Comparison of ENCODE assay signal across 1 cellular context in the genomic region with DNA sequence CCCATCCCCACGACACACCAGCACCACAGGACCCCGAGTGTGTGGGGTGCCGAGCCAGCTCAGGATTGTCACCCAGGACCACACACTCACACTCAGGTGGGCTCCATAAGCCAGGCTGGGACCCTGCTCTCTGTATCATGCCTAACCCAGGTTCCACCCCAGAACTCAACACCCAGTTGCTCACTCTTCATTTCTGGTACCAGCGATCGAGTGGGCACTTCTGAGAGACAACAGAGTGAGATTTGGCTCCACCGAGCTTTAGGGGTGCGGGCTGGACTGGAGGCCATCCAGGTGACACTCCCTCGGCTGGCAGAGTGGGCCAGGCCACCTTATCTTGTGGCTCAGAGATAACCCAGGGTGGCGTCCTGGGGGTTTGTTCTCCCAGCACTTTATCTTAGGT.
TF ChIP-seq lines count a peak whose summit lies in the region.

No MANE protein-coding gene starts in this region.

TF ChIP-seq in H1, 55 proteins besides CTCF, POLR2A, EP300 and RAD21:
- TF ChIP-seq RNF2 (IDR thresholded peaks at IDR 0.05; ENCODE audit: borderline replicate concordance, low read depth, low read length, missing control alignments, poor library complexity, severe bottlenecking) = no peak
- no peak for TF ChIP-seq SIN3A (conservative IDR thresholded peaks at IDR 0.05 in 1 of 2, IDR thresholded peaks at IDR 0.05 in 1 of 2; ENCODE audit: low read depth in 1 of 2, low read length in 2 of 2)
- TF ChIP-seq YY1 (IDR thresholded peaks at IDR 0.05; ENCODE audit: low read depth, low read length) = no peak
- TF ChIP-seq, protein P1, sequence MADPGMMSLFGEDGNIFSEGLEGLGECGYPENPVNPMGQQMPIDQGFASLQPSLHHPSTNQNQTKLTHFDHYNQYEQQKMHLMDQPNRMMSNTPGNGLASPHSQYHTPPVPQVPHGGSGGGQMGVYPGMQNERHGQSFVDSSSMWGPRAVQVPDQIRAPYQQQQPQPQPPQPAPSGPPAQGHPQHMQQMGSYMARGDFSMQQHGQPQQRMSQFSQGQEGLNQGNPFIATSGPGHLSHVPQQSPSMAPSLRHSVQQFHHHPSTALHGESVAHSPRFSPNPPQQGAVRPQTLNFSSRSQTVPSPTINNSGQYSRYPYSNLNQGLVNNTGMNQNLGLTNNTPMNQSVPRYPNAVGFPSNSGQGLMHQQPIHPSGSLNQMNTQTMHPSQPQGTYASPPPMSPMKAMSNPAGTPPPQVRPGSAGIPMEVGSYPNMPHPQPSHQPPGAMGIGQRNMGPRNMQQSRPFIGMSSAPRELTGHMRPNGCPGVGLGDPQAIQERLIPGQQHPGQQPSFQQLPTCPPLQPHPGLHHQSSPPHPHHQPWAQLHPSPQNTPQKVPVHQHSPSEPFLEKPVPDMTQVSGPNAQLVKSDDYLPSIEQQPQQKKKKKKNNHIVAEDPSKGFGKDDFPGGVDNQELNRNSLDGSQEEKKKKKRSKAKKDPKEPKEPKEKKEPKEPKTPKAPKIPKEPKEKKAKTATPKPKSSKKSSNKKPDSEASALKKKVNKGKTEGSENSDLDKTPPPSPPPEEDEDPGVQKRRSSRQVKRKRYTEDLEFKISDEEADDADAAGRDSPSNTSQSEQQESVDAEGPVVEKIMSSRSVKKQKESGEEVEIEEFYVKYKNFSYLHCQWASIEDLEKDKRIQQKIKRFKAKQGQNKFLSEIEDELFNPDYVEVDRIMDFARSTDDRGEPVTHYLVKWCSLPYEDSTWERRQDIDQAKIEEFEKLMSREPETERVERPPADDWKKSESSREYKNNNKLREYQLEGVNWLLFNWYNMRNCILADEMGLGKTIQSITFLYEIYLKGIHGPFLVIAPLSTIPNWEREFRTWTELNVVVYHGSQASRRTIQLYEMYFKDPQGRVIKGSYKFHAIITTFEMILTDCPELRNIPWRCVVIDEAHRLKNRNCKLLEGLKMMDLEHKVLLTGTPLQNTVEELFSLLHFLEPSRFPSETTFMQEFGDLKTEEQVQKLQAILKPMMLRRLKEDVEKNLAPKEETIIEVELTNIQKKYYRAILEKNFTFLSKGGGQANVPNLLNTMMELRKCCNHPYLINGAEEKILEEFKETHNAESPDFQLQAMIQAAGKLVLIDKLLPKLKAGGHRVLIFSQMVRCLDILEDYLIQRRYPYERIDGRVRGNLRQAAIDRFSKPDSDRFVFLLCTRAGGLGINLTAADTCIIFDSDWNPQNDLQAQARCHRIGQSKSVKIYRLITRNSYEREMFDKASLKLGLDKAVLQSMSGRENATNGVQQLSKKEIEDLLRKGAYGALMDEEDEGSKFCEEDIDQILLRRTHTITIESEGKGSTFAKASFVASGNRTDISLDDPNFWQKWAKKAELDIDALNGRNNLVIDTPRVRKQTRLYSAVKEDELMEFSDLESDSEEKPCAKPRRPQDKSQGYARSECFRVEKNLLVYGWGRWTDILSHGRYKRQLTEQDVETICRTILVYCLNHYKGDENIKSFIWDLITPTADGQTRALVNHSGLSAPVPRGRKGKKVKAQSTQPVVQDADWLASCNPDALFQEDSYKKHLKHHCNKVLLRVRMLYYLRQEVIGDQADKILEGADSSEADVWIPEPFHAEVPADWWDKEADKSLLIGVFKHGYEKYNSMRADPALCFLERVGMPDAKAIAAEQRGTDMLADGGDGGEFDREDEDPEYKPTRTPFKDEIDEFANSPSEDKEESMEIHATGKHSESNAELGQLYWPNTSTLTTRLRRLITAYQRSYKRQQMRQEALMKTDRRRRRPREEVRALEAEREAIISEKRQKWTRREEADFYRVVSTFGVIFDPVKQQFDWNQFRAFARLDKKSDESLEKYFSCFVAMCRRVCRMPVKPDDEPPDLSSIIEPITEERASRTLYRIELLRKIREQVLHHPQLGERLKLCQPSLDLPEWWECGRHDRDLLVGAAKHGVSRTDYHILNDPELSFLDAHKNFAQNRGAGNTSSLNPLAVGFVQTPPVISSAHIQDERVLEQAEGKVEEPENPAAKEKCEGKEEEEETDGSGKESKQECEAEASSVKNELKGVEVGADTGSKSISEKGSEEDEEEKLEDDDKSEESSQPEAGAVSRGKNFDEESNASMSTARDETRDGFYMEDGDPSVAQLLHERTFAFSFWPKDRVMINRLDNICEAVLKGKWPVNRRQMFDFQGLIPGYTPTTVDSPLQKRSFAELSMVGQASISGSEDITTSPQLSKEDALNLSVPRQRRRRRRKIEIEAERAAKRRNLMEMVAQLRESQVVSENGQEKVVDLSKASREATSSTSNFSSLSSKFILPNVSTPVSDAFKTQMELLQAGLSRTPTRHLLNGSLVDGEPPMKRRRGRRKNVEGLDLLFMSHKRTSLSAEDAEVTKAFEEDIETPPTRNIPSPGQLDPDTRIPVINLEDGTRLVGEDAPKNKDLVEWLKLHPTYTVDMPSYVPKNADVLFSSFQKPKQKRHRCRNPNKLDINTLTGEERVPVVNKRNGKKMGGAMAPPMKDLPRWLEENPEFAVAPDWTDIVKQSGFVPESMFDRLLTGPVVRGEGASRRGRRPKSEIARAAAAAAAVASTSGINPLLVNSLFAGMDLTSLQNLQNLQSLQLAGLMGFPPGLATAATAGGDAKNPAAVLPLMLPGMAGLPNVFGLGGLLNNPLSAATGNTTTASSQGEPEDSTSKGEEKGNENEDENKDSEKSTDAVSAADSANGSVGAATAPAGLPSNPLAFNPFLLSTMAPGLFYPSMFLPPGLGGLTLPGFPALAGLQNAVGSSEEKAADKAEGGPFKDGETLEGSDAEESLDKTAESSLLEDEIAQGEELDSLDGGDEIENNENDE (IDR thresholded peaks at IDR 0.05; ENCODE audit: insufficient replicate concordance, low read length) = no peak
- no peak for TF ChIP-seq SP2 (IDR thresholded peaks at IDR 0.05; ENCODE audit: low read length)
- TF ChIP-seq, protein P2, sequence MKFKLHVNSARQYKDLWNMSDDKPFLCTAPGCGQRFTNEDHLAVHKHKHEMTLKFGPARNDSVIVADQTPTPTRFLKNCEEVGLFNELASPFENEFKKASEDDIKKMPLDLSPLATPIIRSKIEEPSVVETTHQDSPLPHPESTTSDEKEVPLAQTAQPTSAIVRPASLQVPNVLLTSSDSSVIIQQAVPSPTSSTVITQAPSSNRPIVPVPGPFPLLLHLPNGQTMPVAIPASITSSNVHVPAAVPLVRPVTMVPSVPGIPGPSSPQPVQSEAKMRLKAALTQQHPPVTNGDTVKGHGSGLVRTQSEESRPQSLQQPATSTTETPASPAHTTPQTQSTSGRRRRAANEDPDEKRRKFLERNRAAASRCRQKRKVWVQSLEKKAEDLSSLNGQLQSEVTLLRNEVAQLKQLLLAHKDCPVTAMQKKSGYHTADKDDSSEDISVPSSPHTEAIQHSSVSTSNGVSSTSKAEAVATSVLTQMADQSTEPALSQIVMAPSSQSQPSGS (IDR thresholded peaks at IDR 0.05; ENCODE audit: low read length) = no peak
- no peak for TF ChIP-seq TAF1 (IDR thresholded peaks at IDR 0.05; ENCODE audit: low read depth, low read length)
- no peak for TF ChIP-seq CREB1 (IDR thresholded peaks at IDR 0.05)
- no peak for TF ChIP-seq ZNF274 (IDR thresholded peaks at IDR 0.05; ENCODE audit: borderline replicate concordance, extremely low read depth, low read length)
- no peak for TF ChIP-seq TEAD4 (IDR thresholded peaks at IDR 0.05; ENCODE audit: low read depth, low read length)
- no peak for TF ChIP-seq SP4 (IDR thresholded peaks at IDR 0.05; ENCODE audit: low read length)
- TF ChIP-seq CHD1 (IDR thresholded peaks at IDR 0.05; ENCODE audit: low read depth, low read length) = no peak
- TF ChIP-seq HDAC2 (IDR thresholded peaks at IDR 0.05; ENCODE audit: borderline replicate concordance in 1 of 2, low read depth in 2 of 2, low read length in 2 of 2) = no peak
- no peak for TF ChIP-seq SRF (IDR thresholded peaks at IDR 0.05; ENCODE audit: low read depth, low read length)
- TF ChIP-seq SAP30 (IDR thresholded peaks at IDR 0.05; ENCODE audit: insufficient read depth, insufficient replicate concordance, low read length) = no peak
- TF ChIP-seq KDM4A (IDR thresholded peaks at IDR 0.05; ENCODE audit: low read depth, low read length, severe bottlenecking) = no peak
TF ChIP-seq in H1: peak in this region for 0.
